Comparison of ENCODE assay signal across 27 cellular contexts in the genomic region with DNA sequence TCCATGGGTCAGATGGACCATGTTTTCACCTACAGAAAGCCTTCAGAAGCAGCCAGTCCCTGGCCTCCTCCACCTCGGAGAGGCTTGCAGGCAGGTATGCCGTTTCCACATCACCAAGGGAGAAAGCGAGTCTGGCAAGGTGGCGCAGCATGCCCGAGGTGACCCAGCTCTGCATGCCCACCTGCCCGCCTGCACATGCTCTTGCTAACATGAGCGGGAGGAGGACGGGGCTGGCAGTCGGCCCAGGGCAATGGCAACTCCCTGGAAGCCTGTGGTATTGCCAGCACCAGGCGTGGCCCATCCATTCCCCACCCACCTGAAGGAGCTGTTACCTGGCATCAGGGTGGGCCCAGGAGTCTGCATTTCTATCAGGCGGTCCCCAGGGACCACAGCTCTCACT. TPM values are rescaled to one million over a fixed set of nuclear protein-coding genes. Genes with fewer than 3 reads are reported as not detected.
DNase-seq lines count a peak whose midpoint lies in the region; ATAC-seq and TF ChIP-seq lines count a peak whose summit lies in the region.
"Had no signal": no experiment of that assay in that cellular context is flagged by ENCODE, and none has a peak within 500 bp of the region (broad histone marks: within the 10 kb centered on the region; RNA-seq: fewer than 3 reads in every experiment).

No MANE protein-coding gene starts in this region.

- peaks cover 44% of the 10 kb centered on the region for H3K4me1 ChIP-seq in CD4-positive, alpha-beta memory T cell (ENCODE audit: insufficient read depth, low read length)

- H3K4me1 Mint-ChIP-seq in CD4-positive, alpha-beta memory T cell: peaks cover 18 to 72% (median 39%) of the 10 kb centered on the region in 4 donors
- peaks cover 28% of the 10 kb centered on the region for H3K4me1 Mint-ChIP-seq in T-helper 17 cell
- peaks cover 51% of the 10 kb centered on the region for H3K4me1 Mint-ChIP-seq in stimulated activated memory B cell treated with anti-CD40 and anti-IgM and Interleukin-4, amounts not matched to agents 10 μg/mL and 1 μg/mL and 100 μg/mL, for 72 hours
- H3K4me1 Mint-ChIP-seq in endothelial cell (ENCODE audit: unreplicated experiment): peaks cover 12% of the 10 kb centered on the region
- peaks cover 16% of the 10 kb centered on the region for H3K4me1 Mint-ChIP-seq in MCF 10A (ENCODE audit: insufficient read depth, unreplicated experiment)

- H3K4me3 ChIP-seq in CD4-positive, alpha-beta memory T cell (ENCODE audit: low read length in 2 of 2): no peak overlapping the region
- H3K4me3 ChIP-seq: lower lobe of right lung, SJCRH30, tibial nerve had no signal

- BruUV-seq in MCF 10A (replicated peaks; lab: Mats Ljungman, UMichigan): no TSS peak

- TF ChIP-seq CTCF in endothelial cell (IDR thresholded peaks at IDR 0.05; ENCODE audit: unreplicated experiment) (no peak), MCF 10A (IDR thresholded peaks at IDR 0.05; ENCODE audit: unreplicated experiment) (no peak)

- no peak overlapping the region for H3K27ac ChIP-seq in CD4-positive, alpha-beta memory T cell (ENCODE audit: low read depth, low read length)
- H3K27ac ChIP-seq: lower lobe of right lung, SJCRH30 had no signal

- peaks cover 0 to 10% of the 10 kb centered on the region in 2 donors for H3K36me3 Mint-ChIP-seq in CD4-positive, alpha-beta memory T cell
- H3K36me3 Mint-ChIP-seq in T-helper 17 cell (ENCODE audit: low read depth): no peaks in the 10 kb centered on the region
- peaks cover 7% of the 10 kb centered on the region for H3K36me3 Mint-ChIP-seq in stimulated activated memory B cell treated with anti-CD40 and anti-IgM and Interleukin-4, amounts not matched to agents 10 μg/mL and 1 μg/mL and 100 μg/mL, for 72 hours
- H3K36me3 Mint-ChIP-seq in endothelial cell (ENCODE audit: low read depth, unreplicated experiment): no peaks in the 10 kb centered on the region
- peaks cover 7% of the 10 kb centered on the region for H3K36me3 Mint-ChIP-seq in MCF 10A (ENCODE audit: insufficient read depth, unreplicated experiment)

- CTCF ChIA-PET in CD4-positive, alpha-beta memory T cell (lab: Charles Lee; ENCODE audit: partially characterized antibody): interaction anchor here (2.4 kb wide), 1 partner anchor 28 kb away, joined by 11 read pairs; no protein-coding TSS in a partner anchor
- CTCF ChIA-PET in MCF 10A (lab: Yijun Ruan, JAX): interaction anchor here (0.7 to 1.1 kb wide), 3 partner anchors 28 to 168 kb away, joined by 3 read pairs; no protein-coding TSS in a partner anchor

- peak overlapping the region in 5 of 7 donors; percentile 42 to 79 (median 70) for H3K27ac Mint-ChIP-seq in CD4-positive, alpha-beta memory T cell
- peak overlapping the region; percentile 98 for H3K27ac Mint-ChIP-seq in T-helper 17 cell
- peak overlapping the region; percentile 31 for H3K27ac Mint-ChIP-seq in stimulated activated memory B cell treated with anti-CD40 and anti-IgM and Interleukin-4, amounts not matched to agents 10 μg/mL and 1 μg/mL and 100 μg/mL, for 72 hours
- H3K27ac Mint-ChIP-seq in endothelial cell (ENCODE audit: unreplicated experiment): no peak overlapping the region
- H3K27ac Mint-ChIP-seq in MCF 10A (ENCODE audit: low read depth, unreplicated experiment): no peak overlapping the region
- H3K27ac Mint-ChIP-seq: H9; stimulated activated naive CD8-positive, alpha-beta T cell treated with anti-CD3 and anti-CD28 coated beads, Interleukin-15, amount 100 ng/mL, for 72 hours had no signal

- no peak overlapping the region for H3K4me3 Mint-ChIP-seq in CD4-positive, alpha-beta memory T cell
- H3K4me3 Mint-ChIP-seq in T-helper 17 cell (no peak overlapping the region), endothelial cell (ENCODE audit: unreplicated experiment) (no peak overlapping the region), MCF 10A (ENCODE audit: unreplicated experiment) (no peak overlapping the region)
- no peak overlapping the region for H3K4me3 Mint-ChIP-seq in stimulated activated memory B cell treated with anti-CD40 and anti-IgM and Interleukin-4, amounts not matched to agents 10 μg/mL and 1 μg/mL and 100 μg/mL, for 72 hours
- H3K4me3 Mint-ChIP-seq: activated CD4-positive, alpha-beta memory T cell treated with anti-CD3 and anti-CD28 coated beads for 36 hours; H9; stimulated activated naive CD8-positive, alpha-beta T cell treated with anti-CD3 and anti-CD28 coated beads, Interleukin-15, amount 100 ng/mL, for 72 hours had no signal

- no peak for ATAC-seq in T-helper 17 cell
- ATAC-seq in stimulated activated memory B cell treated with anti-CD40 and anti-IgM and Interleukin-4, amounts not matched to agents 10 μg/mL and 1 μg/mL and 100 μg/mL, for 72 hours: no peak
- no peak for ATAC-seq in left colon
- ATAC-seq: lower lobe of right lung; stimulated activated naive CD8-positive, alpha-beta T cell treated with anti-CD3 and anti-CD28 coated beads, Interleukin-15, amount 100 ng/mL, for 72 hours had no signal

- no peaks in the 10 kb centered on the region for H3K9me3 Mint-ChIP-seq in CD4-positive, alpha-beta memory T cell
- H3K9me3 Mint-ChIP-seq in stimulated activated memory B cell treated with anti-CD40 and anti-IgM and Interleukin-4, amounts not matched to agents 10 μg/mL and 1 μg/mL and 100 μg/mL, for 72 hours: peaks cover 3% of the 10 kb centered on the region
- H3K9me3 Mint-ChIP-seq in endothelial cell (ENCODE audit: unreplicated experiment) (no peaks in the 10 kb centered on the region), MCF 10A (ENCODE audit: unreplicated experiment) (no peaks in the 10 kb centered on the region)
- H3K9me3 Mint-ChIP-seq: stimulated activated naive CD8-positive, alpha-beta T cell treated with anti-CD3 and anti-CD28 coated beads, Interleukin-15, amount 100 ng/mL, for 72 hours had no signal

- DNase-seq in CD4-positive, alpha-beta memory T cell: no peak
- no peak for DNase-seq in T-helper 17 cell
- peak; percentile 45 for DNase-seq in islet precursor cell
- no peak for DNase-seq in endothelial cell (ENCODE audit: low spot score)
- no peak for DNase-seq in MCF 10A (ENCODE audit: unreplicated experiment)
- no peak for DNase-seq in SW 1271 (lab: John Stamatoyannopoulos, UW)
- no peak for DNase-seq in left colon
- DNase-seq: ACHN; activated CD4-positive, alpha-beta memory T cell treated with anti-CD3 and anti-CD28 coated beads for 36 hours; activated CD4-positive, CD25-positive, alpha-beta regulatory T cell treated with anti-CD3 and anti-CD28 coated beads, Interleukin-2, amount 50 U/mL, for 72 hours; activated gamma-delta T cell; BE2C; COR-L47; DMS53; GF-D8; H9; IMR-90; kidney; lower lobe of right lung; NCI-H1092; NCI-H187; NCI-H526; SJCRH30; stimulated activated naive CD8-positive, alpha-beta T cell treated with anti-CD3 and anti-CD28 coated beads, Interleukin-15, amount 100 ng/mL, for 72 hours had no signal

- H3K27me3 ChIP-seq in CD4-positive, alpha-beta memory T cell (ENCODE audit: insufficient read depth, low read length): no peaks in the 10 kb centered on the region
- H3K27me3 ChIP-seq: BE2C, SJCRH30, tibial nerve had no signal

- POLR2A ChIA-PET in CD4-positive, alpha-beta memory T cell (lab: Charles Lee; ENCODE audit: partially characterized antibody): interaction anchor here (0.7 to 2.1 kb wide), 2 partner anchors 10 to 12 kb away, joined by 3 to 5 read pairs; no protein-coding TSS in a partner anchor
- POLR2A ChIA-PET in MCF 10A (lab: Yijun Ruan, JAX): no interaction called here

- no peaks in the 10 kb centered on the region for H3K27me3 Mint-ChIP-seq in CD4-positive, alpha-beta memory T cell
- H3K27me3 Mint-ChIP-seq in T-helper 17 cell: no peaks in the 10 kb centered on the region
- no peaks in the 10 kb centered on the region for H3K27me3 Mint-ChIP-seq in stimulated activated memory B cell treated with anti-CD40 and anti-IgM and Interleukin-4, amounts not matched to agents 10 μg/mL and 1 μg/mL and 100 μg/mL, for 72 hours
- H3K27me3 Mint-ChIP-seq in endothelial cell (ENCODE audit: unreplicated experiment): peaks cover 8% of the 10 kb centered on the region
- no peaks in the 10 kb centered on the region for H3K27me3 Mint-ChIP-seq in MCF 10A (ENCODE audit: insufficient read depth, unreplicated experiment)
- H3K27me3 Mint-ChIP-seq: activated CD4-positive, alpha-beta memory T cell treated with anti-CD3 and anti-CD28 coated beads for 36 hours; stimulated activated naive CD8-positive, alpha-beta T cell treated with anti-CD3 and anti-CD28 coated beads, Interleukin-15, amount 100 ng/mL, for 72 hours had no signal

- H3K9me3 ChIP-seq in CD4-positive, alpha-beta memory T cell (ENCODE audit: control insufficient read depth in 1 of 2, low read length in 2 of 2): no peaks in the 10 kb centered on the region
- H3K9me3 ChIP-seq in T-helper 17 cell (ENCODE audit: control insufficient read depth, low read length, poor library complexity, severe bottlenecking): no peaks in the 10 kb centered on the region
- H3K9me3 ChIP-seq: BE2C, lower lobe of right lung, SJCRH30 had no signal

- no peaks in the 10 kb centered on the region for H3K36me3 ChIP-seq in CD4-positive, alpha-beta memory T cell (ENCODE audit: insufficient read depth, low read length)
- H3K36me3 ChIP-seq: BE2C, lower lobe of right lung, SJCRH30, tibial nerve had no signal

- intact Hi-C loops in CD4-positive, alpha-beta memory T cell (cut with micrococcal nuclease): loop anchor here (10.0 kb wide), 2 partner anchors 317 to 427 kb away; partner anchors contain the start of genes FAM120A and FAM120AOS
- intact Hi-C loops in MCF 10A (cut with micrococcal nuclease): loop anchor here (10.0 kb wide), 1 partner anchor 183 kb away; no protein-coding TSS in a partner anchor
- intact Hi-C loops in left colon (cut with DNase I, micrococcal nuclease): no loop called here

RNA-seq across cellular contexts. Expression of gene NINJ1, which starts 3.3 kb away (rescaled TPM):
- 10 to 100 TPM; 31.1 to 31.3 TPM for total RNA-seq in CD4-positive, alpha-beta memory T cell
- 10 to 100 TPM; 75.7 to 92.4 TPM for polyA plus RNA-seq in CD4-positive, alpha-beta memory T cell
- total RNA-seq in T-helper 17 cell (100 to 1,000 TPM; 169 to 219 TPM), endothelial cell (ENCODE audit: unreplicated experiment) (34.2 TPM), MCF 10A (2022) (51.0 and 64.7 TPM in 2 replicates), left colon (10 to 100 TPM; 17.7 to 30.8 TPM)

RNA-seq across cellular contexts. Expression of gene CARD19, which starts 41.3 kb away (rescaled TPM):
- 10 to 100 TPM; 57.8 to 64.2 TPM for total RNA-seq in CD4-positive, alpha-beta memory T cell
- polyA plus RNA-seq in CD4-positive, alpha-beta memory T cell: 10 to 100 TPM; 65.6 to 88.7 TPM
- total RNA-seq in T-helper 17 cell: 10 to 100 TPM; 45.2 to 54.4 TPM
- 13.2 TPM for total RNA-seq in endothelial cell (ENCODE audit: unreplicated experiment)
- total RNA-seq in MCF 10A (2022): 34.4 and 36.6 TPM in 2 replicates
- 10 to 100 TPM; 41.5 to 62.2 TPM for total RNA-seq in left colon

RNA-seq across cellular contexts. Expression of gene WNK2, which starts 46.6 kb away (rescaled TPM):
- total RNA-seq in CD4-positive, alpha-beta memory T cell: under 1 TPM in 1 of 2 experiments, not detected in 1; 0.26 TPM
- not detected for polyA plus RNA-seq in CD4-positive, alpha-beta memory T cell
- total RNA-seq in T-helper 17 cell (not detected), endothelial cell (ENCODE audit: unreplicated experiment) (0.82 TPM), MCF 10A (2022) (0.07 and 0.29 TPM in 2 replicates), left colon (100 to 1,000 TPM; 161 to 279 TPM)
- total RNA-seq: IMR-90, pulmonary artery endothelial cell, SJCRH30 had no signal
- polyA plus RNA-seq: IMR-90 had no signal

Comparison
In these comparisons a context has a peak if more than half of its experiments do, and no peak if none do; other contexts are left out.
1. H3K27ac Mint-ChIP-seq: peak in CD4-positive, alpha-beta memory T cell (5 of 7), T-helper 17 cell (single experiment) and stimulated activated memory B cell treated with anti-CD40 and anti-IgM and Interleukin-4, amounts not matched to agents 10 μg/mL and 1 μg/mL and 100 μg/mL, for 72 hours (single experiment); none in endothelial cell (single experiment) and MCF 10A (single experiment).
2. RNA of gene WNK2, which starts 46.6 kb away (total RNA-seq): 161 to 279 TPM in left colon; 0.82 TPM in endothelial cell (single experiment), 0.26 TPM in CD4-positive, alpha-beta memory T cell, 0.07 to 0.29 TPM in MCF 10A and not detected in T-helper 17 cell; every median in the first group is over 10 times any median in the second.
3. intact Hi-C loops: an anchor here in CD4-positive, alpha-beta memory T cell (10.0 kb wide) and MCF 10A (10.0 kb wide); none called in left colon.